9 cellular contexts compared by ENCODE assay signal in the genomic region with DNA sequence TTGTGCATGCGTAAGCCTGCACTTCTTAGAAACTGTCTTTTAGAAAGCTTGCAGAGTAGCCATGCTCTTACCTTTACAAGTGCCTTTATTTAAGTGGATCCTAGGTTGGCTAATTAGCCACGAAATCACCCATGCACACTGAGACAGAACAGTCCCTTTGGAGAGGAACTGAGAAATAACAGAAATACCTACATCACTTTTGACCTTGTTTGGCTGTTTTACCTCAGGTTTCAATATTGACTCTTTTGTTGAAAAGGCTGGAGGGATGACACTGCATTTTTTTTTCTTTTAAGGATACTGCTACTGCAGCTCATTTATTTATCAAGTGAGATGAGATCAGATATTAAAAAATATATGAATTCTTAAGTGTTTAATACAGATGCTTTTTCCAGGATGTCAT.
DNase-seq lines count a peak whose midpoint lies in the region; ATAC-seq, FAIRE-seq and TF ChIP-seq lines count a peak whose summit lies in the region.
"Had no signal": no experiment of that assay in that cellular context is flagged by ENCODE, and none has a peak within 500 bp of the region (broad histone marks: within the 10 kb centered on the region; RNA-seq: fewer than 3 reads in every experiment).

No MANE protein-coding gene starts in this region.

- ATAC-seq in GM21423 (IDR thresholded peaks at IDR 0.05; ENCODE audit: unreplicated experiment) (peak; percentile 43), HG03103 (IDR thresholded peaks at IDR 0.05; ENCODE audit: low read depth, unreplicated experiment) (peak; percentile 48)

- peaks cover 32% of the 10 kb centered on the region for H3K4me1 Mint-ChIP-seq in glutamatergic neuron (ENCODE audit: low read depth, unreplicated experiment)
- H3K4me1 Mint-ChIP-seq in activated T-helper 2 cell treated with anti-CD3 and anti-CD28 coated beads, Interferon-gamma antibody, Interleukin-2, Interleukin-4, amounts not matched to agents 10 μg/mL and 5 μg/mL and 100 μg/mL, durations not matched to agents 14 hours and 24 hours and 36 hours (ENCODE audit: low read depth) = peaks cover 11% of the 10 kb centered on the region

- intact Hi-C loops in activated T-helper 2 cell treated with anti-CD3 and anti-CD28 coated beads, Interferon-gamma antibody, Interleukin-2, Interleukin-4, amounts not matched to agents 10 μg/mL and 5 μg/mL and 100 μg/mL, durations not matched to agents 14 hours and 24 hours and 36 hours (cut with micrococcal nuclease) = no loop called here

- H3K27me3 Mint-ChIP-seq in glutamatergic neuron (ENCODE audit: unreplicated experiment) = peaks cover 14% of the 10 kb centered on the region
- H3K27me3 Mint-ChIP-seq in activated T-helper 2 cell treated with anti-CD3 and anti-CD28 coated beads, Interferon-gamma antibody, Interleukin-2, Interleukin-4, amounts not matched to agents 10 μg/mL and 5 μg/mL and 100 μg/mL, durations not matched to agents 14 hours and 24 hours and 36 hours (ENCODE audit: low read depth) = peaks cover 49% of the 10 kb centered on the region

- peak overlapping the region; percentile 88 for H3K4me3 Mint-ChIP-seq in glutamatergic neuron (ENCODE audit: unreplicated experiment)
- H3K4me3 Mint-ChIP-seq in activated T-helper 2 cell treated with anti-CD3 and anti-CD28 coated beads, Interferon-gamma antibody, Interleukin-2, Interleukin-4, amounts not matched to agents 10 μg/mL and 5 μg/mL and 100 μg/mL, durations not matched to agents 14 hours and 24 hours and 36 hours (ENCODE audit: low read depth) = no peak overlapping the region

- peaks cover 17% of the 10 kb centered on the region for H3K36me3 Mint-ChIP-seq in glutamatergic neuron (ENCODE audit: unreplicated experiment)
- no peaks in the 10 kb centered on the region for H3K36me3 Mint-ChIP-seq in activated T-helper 2 cell treated with anti-CD3 and anti-CD28 coated beads, Interferon-gamma antibody, Interleukin-2, Interleukin-4, amounts not matched to agents 10 μg/mL and 5 μg/mL and 100 μg/mL, durations not matched to agents 14 hours and 24 hours and 36 hours (ENCODE audit: low read depth)

- peak; percentile 78 for FAIRE-seq in GM18507 (lab: Jason Lieb, UNC)
- FAIRE-seq: D721Med had no signal

- H3K27ac Mint-ChIP-seq in glutamatergic neuron (ENCODE audit: unreplicated experiment) = no peak overlapping the region
- no peak overlapping the region for H3K27ac Mint-ChIP-seq in activated T-helper 2 cell treated with anti-CD3 and anti-CD28 coated beads, Interferon-gamma antibody, Interleukin-2, Interleukin-4, amounts not matched to agents 10 μg/mL and 5 μg/mL and 100 μg/mL, durations not matched to agents 14 hours and 24 hours and 36 hours

- TF ChIP-seq CTCF in glutamatergic neuron (IDR thresholded peaks at IDR 0.05; ENCODE audit: partially characterized antibody, unreplicated experiment) = no peak

- no peak for DNase-seq in GM18507 (ENCODE audit: extremely low spot score, insufficient read length, low read depth)
- no peak for DNase-seq in glutamatergic neuron
- DNase-seq in germinal center (ENCODE audit: low spot score) = no peak
- no peak for DNase-seq in NCI-H2227 treated with DMSO at 0.1 percent for 48 hours (lab: John Stamatoyannopoulos, UW)
- DNase-seq in activated T-helper 2 cell treated with anti-CD3 and anti-CD28 coated beads, Interferon-gamma antibody, Interleukin-2, Interleukin-4, amounts not matched to agents 10 μg/mL and 5 μg/mL and 100 μg/mL, durations not matched to agents 14 hours and 24 hours and 36 hours (ENCODE audit: low spot score) = no peak
- no peak for DNase-seq in NCI-H510A (lab: John Stamatoyannopoulos, UW)

- peaks cover 18% of the 10 kb centered on the region for H3K9me3 Mint-ChIP-seq in glutamatergic neuron (ENCODE audit: unreplicated experiment)
- H3K9me3 Mint-ChIP-seq in activated T-helper 2 cell treated with anti-CD3 and anti-CD28 coated beads, Interferon-gamma antibody, Interleukin-2, Interleukin-4, amounts not matched to agents 10 μg/mL and 5 μg/mL and 100 μg/mL, durations not matched to agents 14 hours and 24 hours and 36 hours = no peaks in the 10 kb centered on the region
